Comparison of ENCODE assay signal across 1 cellular context in genomic region chr11:70202898-70203748, GRCh38.
TF ChIP-seq lines count a peak whose summit lies in the region.

Gene FADD (plus strand): TSS chr11:70203296. CDS start chr11:70203460, 164 bp downstream.

TF ChIP-seq in HCT116, 20 proteins besides CTCF, POLR2A, EP300 and RAD21 (continued from another document):
- TF ChIP-seq REST (IDR thresholded peaks at IDR 0.05; ENCODE audit: low read depth) (no peak), MAX (IDR thresholded peaks at IDR 0.05) (peak; percentile 64), ELF1 (IDR thresholded peaks at IDR 0.05; ENCODE audit: borderline replicate concordance, low read depth) (peak; percentile 94; the same call in 1 of the 2 replicates), CBX3 (IDR thresholded peaks at IDR 0.05; ENCODE audit: low read depth) (no peak)
